8 cellular contexts compared by ENCODE assay signal in the genomic region with DNA sequence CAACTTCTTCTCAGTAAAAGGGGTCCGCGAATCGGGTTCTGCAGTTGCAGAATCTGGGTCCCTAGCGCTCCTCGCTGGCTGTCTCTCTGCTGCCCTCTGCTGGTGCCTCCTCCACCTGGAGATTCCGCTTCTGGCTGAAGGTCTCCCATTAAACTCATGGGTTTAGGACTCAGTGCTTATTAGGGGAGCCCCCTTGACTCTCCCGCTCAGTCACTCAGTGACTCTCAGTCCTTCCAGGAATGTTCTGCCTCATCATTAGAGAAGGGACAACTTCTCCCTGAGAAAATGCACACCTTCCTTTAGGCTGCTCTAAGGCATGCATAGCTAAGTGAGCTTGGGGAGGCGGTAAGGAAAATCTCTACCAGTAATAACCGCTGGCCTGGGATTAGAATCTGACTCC. TPM values are rescaled to one million over a fixed set of nuclear protein-coding genes. Genes with fewer than 3 reads are reported as not detected.
DNase-seq lines count a peak whose midpoint lies in the region; ATAC-seq and TF ChIP-seq lines count a peak whose summit lies in the region.

No MANE protein-coding gene starts in this region.

- peak; percentile 98 for TF ChIP-seq CTCF in CD4-positive, alpha-beta T cell (IDR thresholded peaks at IDR 0.05)
- TF ChIP-seq CTCF in endodermal cell (conservative IDR thresholded peaks at IDR 0.05): peak; percentile 99

- POLR2A ChIA-PET in CD4-positive, alpha-beta T cell (lab: Charles Lee): interaction anchor here (2.8 kb wide), 1 partner anchor 53 kb away, joined by 14 read pairs; no protein-coding TSS in a partner anchor

- peak; percentile 60 to 79 (median 64) for DNase-seq in CD4-positive, alpha-beta T cell
- peak; percentile 54 for DNase-seq in H4 (ENCODE audit: low spot score)
- peak; percentile 9 for DNase-seq in NCI-H774 (lab: John Stamatoyannopoulos, UW)
- peak; percentile 36 to 63 for DNase-seq in activated CD8-positive, alpha-beta memory T cell treated with anti-CD3 and anti-CD28 coated beads for 1 hour (ENCODE audit: extremely low read depth in 1 of 2, low read depth in 1 of 2)
- DNase-seq in endodermal cell: peak; percentile 96
- peak; percentile 53 for DNase-seq in myocyte (ENCODE audit: low read depth)
- no peak for DNase-seq in NCI-H1048 (lab: John Stamatoyannopoulos, UW)

- no peak overlapping the region for H3K9ac ChIP-seq in endodermal cell (ENCODE audit: extremely low read depth, low read length, poor library complexity, severe bottlenecking)

- peaks cover 14% of the 10 kb centered on the region for H3K27me3 Mint-ChIP-seq in CD4-positive, alpha-beta T cell
- peaks cover 39% of the 10 kb centered on the region for H3K27me3 Mint-ChIP-seq in endodermal cell (ENCODE audit: insufficient read depth)
- H3K27me3 Mint-ChIP-seq in stimulated activated memory B cell treated with anti-CD40 and anti-IgM and Interleukin-4, amounts not matched to agents 10 μg/mL and 1 μg/mL and 100 μg/mL, for 72 hours: peaks cover 48% of the 10 kb centered on the region

- no peak overlapping the region for H3K4me3 ChIP-seq in endodermal cell (ENCODE audit: low read length)

- intact Hi-C loops in CD4-positive, alpha-beta T cell (cut with DNase I, micrococcal nuclease): loop anchor here (1.0 to 10.0 kb wide), 3 partner anchors 11 to 1879 kb away; no protein-coding TSS in a partner anchor

- peak; percentile 80 for ATAC-seq in CD4-positive, alpha-beta T cell (ENCODE audit: poor library complexity)
- ATAC-seq in stimulated activated memory B cell treated with anti-CD40 and anti-IgM and Interleukin-4, amounts not matched to agents 10 μg/mL and 1 μg/mL and 100 μg/mL, for 72 hours: peak; percentile 62

- H3K4me1 ChIP-seq in endodermal cell (ENCODE audit: control insufficient read depth, insufficient read depth, low read length): peaks cover 11% of the 10 kb centered on the region

- 43 to 49% methylated on average over 9 of the region's 9 CpGs for WGBS in endodermal cell (ENCODE audit: insufficient coverage in 1 of 2, insufficient read length in 1 of 2), 2 experiments

- no peaks in the 10 kb centered on the region for H3K27me3 ChIP-seq in CD4-positive, alpha-beta T cell (ENCODE audit: control insufficient read depth, insufficient read depth, low read length)
- peaks cover 18% of the 10 kb centered on the region for H3K27me3 ChIP-seq in endodermal cell (ENCODE audit: control insufficient read depth, insufficient read depth, low read length, poor library complexity, severe bottlenecking)

- no peaks in the 10 kb centered on the region for H3K9me3 Mint-ChIP-seq in CD4-positive, alpha-beta T cell
- H3K9me3 Mint-ChIP-seq in endodermal cell: no peaks in the 10 kb centered on the region
- H3K9me3 Mint-ChIP-seq in stimulated activated memory B cell treated with anti-CD40 and anti-IgM and Interleukin-4, amounts not matched to agents 10 μg/mL and 1 μg/mL and 100 μg/mL, for 72 hours: no peaks in the 10 kb centered on the region

- no peaks in the 10 kb centered on the region for H3K9me3 ChIP-seq in CD4-positive, alpha-beta T cell (ENCODE audit: control insufficient read depth, low read length)
- H3K9me3 ChIP-seq in endodermal cell (ENCODE audit: control insufficient read depth, low read length): no peaks in the 10 kb centered on the region

- no peak overlapping the region for H3K27ac Mint-ChIP-seq in CD4-positive, alpha-beta T cell
- H3K27ac Mint-ChIP-seq in endodermal cell: no peak overlapping the region
- no peak overlapping the region for H3K27ac Mint-ChIP-seq in stimulated activated memory B cell treated with anti-CD40 and anti-IgM and Interleukin-4, amounts not matched to agents 10 μg/mL and 1 μg/mL and 100 μg/mL, for 72 hours

- no peak overlapping the region for H3K4me3 Mint-ChIP-seq in CD4-positive, alpha-beta T cell
- H3K4me3 Mint-ChIP-seq in endodermal cell: no peak overlapping the region
- no peak overlapping the region for H3K4me3 Mint-ChIP-seq in stimulated activated memory B cell treated with anti-CD40 and anti-IgM and Interleukin-4, amounts not matched to agents 10 μg/mL and 1 μg/mL and 100 μg/mL, for 72 hours

- CTCF ChIA-PET in CD4-positive, alpha-beta T cell (lab: Charles Lee): interaction anchor here (0.7 to 1.7 kb wide), 16 partner anchors 10 to 679 kb away, joined by 3 to 19 read pairs (median 4); no protein-coding TSS in a partner anchor

- no peaks in the 10 kb centered on the region for H3K36me3 Mint-ChIP-seq in CD4-positive, alpha-beta T cell (ENCODE audit: low read depth)
- H3K36me3 Mint-ChIP-seq in endodermal cell (ENCODE audit: low read depth): no peaks in the 10 kb centered on the region
- no peaks in the 10 kb centered on the region for H3K36me3 Mint-ChIP-seq in stimulated activated memory B cell treated with anti-CD40 and anti-IgM and Interleukin-4, amounts not matched to agents 10 μg/mL and 1 μg/mL and 100 μg/mL, for 72 hours

- no peaks in the 10 kb centered on the region for H3K36me3 ChIP-seq in endodermal cell (ENCODE audit: control insufficient read depth, insufficient read depth, low read length)

- no peaks in the 10 kb centered on the region for H3K4me1 Mint-ChIP-seq in CD4-positive, alpha-beta T cell (ENCODE audit: low read depth)
- H3K4me1 Mint-ChIP-seq in endodermal cell: peaks cover 17% of the 10 kb centered on the region
- H3K4me1 Mint-ChIP-seq in stimulated activated memory B cell treated with anti-CD40 and anti-IgM and Interleukin-4, amounts not matched to agents 10 μg/mL and 1 μg/mL and 100 μg/mL, for 72 hours: peaks cover 6% of the 10 kb centered on the region

- H3K27ac ChIP-seq in CD4-positive, alpha-beta T cell (ENCODE audit: low read depth, low read length): no peak overlapping the region
- H3K27ac ChIP-seq in endodermal cell (ENCODE audit: low read depth, low read length): no peak overlapping the region

RNA-seq across cellular contexts. Expression of a gene that starts 7.1 kb away (rescaled TPM):
- total RNA-seq in CD4-positive, alpha-beta T cell: not detected
- not detected in 2 replicates for total RNA-seq in H4 (2014; rRNA removed; shearing (Covaris generic))
- under 1 TPM in 1 of 2 donors, not detected in 1; 0.22 TPM for total RNA-seq in endodermal cell
- polyA plus RNA-seq in endodermal cell (2013, experiment 1 of 2): 0.11 TPM
- polyA plus RNA-seq in endodermal cell (2013, experiment 2 of 2): not detected
- not detected in 2 replicates for total RNA-seq in myocyte
- polyA plus RNA-seq in myocyte (2012): not detected

RNA-seq across cellular contexts. Expression of a gene that starts 25.5 kb away (rescaled TPM):
- total RNA-seq in CD4-positive, alpha-beta T cell: not detected
- total RNA-seq in H4 (2014; rRNA removed; shearing (Covaris generic)): 5.8 and 6.0 TPM in 2 replicates
- total RNA-seq in endodermal cell: under 1 TPM in 1 of 2 donors, not detected in 1; 0.11 TPM
- polyA plus RNA-seq in endodermal cell (2013, experiment 1 of 2): 0.07 TPM
- 0.25 TPM for polyA plus RNA-seq in endodermal cell (2013, experiment 2 of 2)
- total RNA-seq in myocyte: 0.16 TPM in 1 of 2 replicates, not detected in the other
- 0.13 TPM for polyA plus RNA-seq in myocyte (2012)

RNA-seq across cellular contexts. Expression of a gene that starts 55.1 kb away (rescaled TPM):
- 1 to 10 TPM; 3.3 TPM for total RNA-seq in CD4-positive, alpha-beta T cell
- total RNA-seq in H4 (2014; rRNA removed; shearing (Covaris generic)): not detected in 2 replicates
- total RNA-seq in endodermal cell (under 1 TPM; 0.09 to 0.13 TPM), myocyte (0.31 TPM in 1 of 2 replicates, not detected in the other)
- polyA plus RNA-seq in endodermal cell (2013, experiment 1 of 2): 0.07 TPM
- 0.08 TPM for polyA plus RNA-seq in endodermal cell (2013, experiment 2 of 2)
- polyA plus RNA-seq in myocyte (2012): not detected
